ENCODE assay signal across 21 cellular contexts in genomic region chr4:97786306-97786920, GRCh38.
A peak's percentile ranks its signal among the peaks of the same experiment; 100 is the strongest.
DNase-seq lines count a peak whose midpoint lies in the region; ATAC-seq, FAIRE-seq and TF ChIP-seq lines count a peak whose summit lies in the region.
"Had no signal": no experiment of that assay in that cellular context is flagged by ENCODE, and none has a peak within 500 bp of the region (broad histone marks: within the 10 kb centered on the region; RNA-seq: fewer than 3 reads in every experiment).

No MANE protein-coding gene starts in this region.

- ATAC-seq in HCT116 (peak; percentile 50; the same call in 1 of the 2 replicates), RWPE2 (ENCODE audit: low read depth) (peak; percentile 72)
- ATAC-seq: A549, HepG2 had no signal

- H3K36me3 Mint-ChIP-seq in HFFc6 (ENCODE audit: low read depth) = no peaks in the 10 kb centered on the region
- H3K36me3 Mint-ChIP-seq: CD4-positive, alpha-beta memory T cell had no signal

- H3K27me3 Mint-ChIP-seq in HFFc6 (ENCODE audit: insufficient read depth) = no peaks in the 10 kb centered on the region
- H3K27me3 Mint-ChIP-seq: CD4-positive, alpha-beta memory T cell had no signal

- no peak overlapping the region for H2AFZ ChIP-seq in HCT116 (ENCODE audit: low read depth, low read length, poor library complexity, severe bottlenecking)
- H2AFZ ChIP-seq: GM23248 had no signal

- no peak overlapping the region for H3K27ac Mint-ChIP-seq in HFFc6
- H3K27ac Mint-ChIP-seq: CD4-positive, alpha-beta memory T cell had no signal

- H3K9me2 ChIP-seq in HCT116 (ENCODE audit: insufficient read depth) = no peaks in the 10 kb centered on the region

- H3K36me3 ChIP-seq in HCT116 (ENCODE audit: control insufficient read depth in 1 of 2, insufficient read depth in 2 of 2, low read length in 2 of 2) (no peaks in the 10 kb centered on the region), RWPE2 (ENCODE audit: low read depth) (no peaks in the 10 kb centered on the region)
- H3K36me3 ChIP-seq: BE2C had no signal

- TF ChIP-seq CTCF in HCT116 (IDR thresholded peaks at IDR 0.05 in 2 of 3, conservative IDR thresholded peaks at IDR 0.05 in 1 of 3; ENCODE audit: borderline replicate concordance in 1 of 3, insufficient read depth in 1 of 3, low read depth in 2 of 3, low read length in 2 of 3) = no peak
- no peak for TF ChIP-seq CTCF in RWPE2 (IDR thresholded peaks at IDR 0.05; ENCODE audit: poor library complexity, severe bottlenecking)
- no peak for TF ChIP-seq CTCF in HFFc6 (IDR thresholded peaks at IDR 0.05)

- H3K4me1 Mint-ChIP-seq in HFFc6 (ENCODE audit: low read depth) = no peaks in the 10 kb centered on the region
- H3K4me1 Mint-ChIP-seq: CD4-positive, alpha-beta memory T cell had no signal

- no peak overlapping the region for H3K9ac ChIP-seq in HCT116 (ENCODE audit: low read length)
- H3K9ac ChIP-seq: GM23248 had no signal

- H3K27ac ChIP-seq in HCT116 (ENCODE audit: low read depth, low read length) = no peak overlapping the region
- H3K27ac ChIP-seq in RWPE2 (ENCODE audit: poor library complexity, severe bottlenecking) = no peak overlapping the region
- H3K27ac ChIP-seq: A549, C4-2B, GM23248 had no signal

- BruUV-seq in HCT116 (replicated peaks; lab: Mats Ljungman, UMichigan) = no TSS peak

- DNase-seq in HCT116 (ENCODE audit: low read depth, low spot score) (no peak), NCI-H748 (lab: John Stamatoyannopoulos, UW; ENCODE audit: unreplicated experiment) (peak; percentile 62), RWPE2 (ENCODE audit: low spot score) (no peak), NOMO-1 (lab: John Stamatoyannopoulos, UW; ENCODE audit: unreplicated experiment in 2 of 2) (no peak), HFFc6 (no peak), NCI-H526 treated with DMSO at 0.1 percent for 48 hours (lab: John Stamatoyannopoulos, UW) (no peak), NCI-H1694 (lab: John Stamatoyannopoulos, UW) (no peak)
- DNase-seq: BE2C; CD4-positive, alpha-beta memory T cell; COR-L47; DMS153; GF-D8; GM23248 had no signal

- no peaks in the 10 kb centered on the region for H3K79me2 ChIP-seq in HCT116 (ENCODE audit: insufficient read depth, low read length)

- CTCF ChIA-PET in HCT116 (lab: Charles Lee) = no interaction called here

- no peak for TF ChIP-seq RAD21 in HCT116 (IDR thresholded peaks at IDR 0.05; ENCODE audit: low read depth)

- peak; percentile 32 for FAIRE-seq in A204.1 (lab: Jason Lieb, UNC)
- FAIRE-seq: A549, D721Med, GM18507, H54, HepG2, HTR-8/SVneo had no signal

- POLR2A ChIA-PET in HCT116 (lab: Charles Lee) = interaction anchor here (0.6 kb wide), 1 partner anchor 18 kb away, joined by 3 read pairs; no protein-coding TSS in a partner anchor

- H3K9me3 ChIP-seq in HCT116 (ENCODE audit: control insufficient read depth in 1 of 2, insufficient read depth in 1 of 2, low read depth in 1 of 2, low read length in 2 of 2) (no peaks in the 10 kb centered on the region), RWPE2 (ENCODE audit: severe bottlenecking) (no peaks in the 10 kb centered on the region)
- H3K9me3 ChIP-seq: A549, BE2C had no signal

- peaks cover 29% of the 10 kb centered on the region for H3K9me3 Mint-ChIP-seq in HFFc6

- H3K4me3 ChIP-seq in HCT116 (replicated peaks in 1 of 2; ENCODE audit: low read depth in 1 of 2, low read length in 2 of 2) = no peak overlapping the region
- H3K4me3 ChIP-seq in RWPE2 (ENCODE audit: severe bottlenecking) = no peak overlapping the region
- H3K4me3 ChIP-seq: A549, GM23248 had no signal

- intact Hi-C loops in HCT116 (cut with micrococcal nuclease) = no loop called here

- no peaks in the 10 kb centered on the region for H4K20me1 ChIP-seq in HCT116 (ENCODE audit: insufficient read depth)

- H3K4me1 ChIP-seq in HCT116 (ENCODE audit: control insufficient read depth in 1 of 2, insufficient read depth in 2 of 2, low read length in 2 of 2) (no peaks in the 10 kb centered on the region), RWPE2 (ENCODE audit: insufficient read depth, poor library complexity, severe bottlenecking) (no peaks in the 10 kb centered on the region)
- H3K4me1 ChIP-seq: A549, BE2C had no signal

- RAD21 ChIA-PET in HCT116 (lab: Charles Lee; ENCODE audit: low non-redundant PET in 1 of 2, low total read pairs in 2 of 2, uncharacterized antibody in 2 of 2, unreplicated experiment in 2 of 2) = no interaction called here

- H3K4me3 Mint-ChIP-seq in HFFc6 = no peak overlapping the region
- H3K4me3 Mint-ChIP-seq: CD4-positive, alpha-beta memory T cell had no signal

- TF ChIP-seq POLR2A in HCT116 (IDR thresholded peaks at IDR 0.05; ENCODE audit: borderline replicate concordance, extremely low read depth, insufficient read depth, insufficient read length) = no peak

- no peak overlapping the region for H3K4me2 ChIP-seq in HCT116 (ENCODE audit: low read length)
- H3K4me2 ChIP-seq: A549 had no signal

- H3K27me3 ChIP-seq in HCT116 (ENCODE audit: insufficient read depth, low read length) = no peaks in the 10 kb centered on the region
- no peaks in the 10 kb centered on the region for H3K27me3 ChIP-seq in RWPE2 (ENCODE audit: insufficient read depth, poor library complexity, severe bottlenecking)
- H3K27me3 ChIP-seq: BE2C had no signal

TF ChIP-seq in HCT116, 20 proteins besides CTCF, POLR2A, EP300 and RAD21:
- no peak for TF ChIP-seq ATF3 (IDR thresholded peaks at IDR 0.05)
- no peak for TF ChIP-seq POLR2AphosphoS5 (IDR thresholded peaks at IDR 0.05; ENCODE audit: low read depth, low read length)
- no peak for TF ChIP-seq SRF (IDR thresholded peaks at IDR 0.05; ENCODE audit: low read depth)
